ENCODE assay signal across 17 cellular contexts in the genomic region with DNA sequence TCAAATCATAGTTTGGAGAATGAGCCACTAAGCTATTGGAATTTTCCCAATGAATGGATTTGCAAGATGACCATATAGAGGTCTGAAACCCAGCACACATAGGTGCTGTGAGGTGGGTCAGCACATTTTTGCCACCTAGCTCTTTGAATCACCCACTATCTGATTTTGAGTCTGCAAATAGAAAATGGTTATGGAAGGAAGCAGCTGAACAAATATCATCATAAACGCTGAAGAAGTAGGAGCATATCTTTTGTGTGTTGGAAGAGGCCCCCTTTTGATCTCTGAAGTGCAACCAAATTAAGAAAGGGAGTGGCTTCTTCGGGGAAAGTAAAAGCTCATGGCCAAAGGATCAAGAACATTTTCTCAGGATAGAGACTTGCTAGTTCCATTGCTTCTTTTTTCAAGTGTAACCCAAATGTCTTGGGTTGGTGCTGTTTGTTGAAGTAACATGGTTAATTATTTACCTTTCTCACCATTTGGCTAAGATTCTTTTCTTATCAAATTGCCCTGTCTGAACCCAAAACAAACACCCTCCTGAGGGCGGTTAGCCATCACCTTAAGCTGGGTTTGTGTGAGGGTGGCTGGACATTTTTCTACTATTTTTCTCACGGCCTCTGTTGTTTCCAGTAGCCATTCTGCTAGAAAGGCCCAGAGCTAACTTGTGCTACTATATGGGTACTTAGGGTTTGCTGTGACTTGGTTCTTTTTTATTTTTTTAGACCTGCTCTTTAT. TPM values are rescaled to one million over a fixed set of nuclear protein-coding genes. Genes with fewer than 3 reads are reported as not detected.
"Had no signal": no experiment of that assay in that cellular context is flagged by ENCODE, and none has a peak within 500 bp of the region (broad histone marks: within the 10 kb centered on the region; RNA-seq: fewer than 3 reads in every experiment).

No MANE protein-coding gene starts in this region.

- DNase-seq: activated B cell treated with CpG ODN at 0.5 μM for 24 hours; activated CD4-positive, alpha-beta T cell treated with anti-CD3 and anti-CD28 coated beads for 48 hours; activated CD8-positive, alpha-beta memory T cell treated with anti-CD3 and anti-CD28 coated beads, Interleukin-2, amount 50 U/mL, for 48 hours; activated naive CD8-positive, alpha-beta T cell treated with anti-CD3 and anti-CD28 coated beads for 36 hours; amygdala; cerebellar nuclear complex; effector memory CD4-positive, alpha-beta T cell; foreskin melanocyte; natural killer cell; nucleus accumbens; stimulated activated CD4-positive, alpha-beta T cell treated with anti-CD3 and anti-CD28 coated beads, Interleukin-1b, Interleukin-23, amount 100 ng/mL, for 48 hours; upper lobe of right lung had no signal

- H3K4me3 ChIP-seq: thoracic aorta, upper lobe of right lung had no signal

- H3K27me3 ChIP-seq: upper lobe of right lung had no signal

- H3K36me3 Mint-ChIP-seq: activated naive CD8-positive, alpha-beta T cell treated with anti-CD3 and anti-CD28 coated beads for 36 hours; brain; natural killer cell had no signal

- H3K4me1 Mint-ChIP-seq: activated B cell treated with CpG ODN at 0.5 μM for 24 hours; activated naive CD8-positive, alpha-beta T cell treated with anti-CD3 and anti-CD28 coated beads for 36 hours; natural killer cell had no signal

- H3K27me3 Mint-ChIP-seq: activated naive CD8-positive, alpha-beta T cell treated with anti-CD3 and anti-CD28 coated beads for 36 hours had no signal

- H3K9me3 ChIP-seq: thoracic aorta, upper lobe of right lung had no signal

- ATAC-seq: natural killer cell, sciatic nerve, upper lobe of right lung had no signal

- H3K36me3 ChIP-seq: thoracic aorta, upper lobe of right lung had no signal

- H3K27ac ChIP-seq: thoracic aorta, upper lobe of right lung had no signal

- H3K9me3 Mint-ChIP-seq: activated B cell treated with CpG ODN at 0.5 μM for 24 hours; activated naive CD8-positive, alpha-beta T cell treated with anti-CD3 and anti-CD28 coated beads for 36 hours; dendritic cell treated with granulocyte-macrophage colony-stimulating factor and Interleukin-4, amounts not matched to agents 40 ng/mL and 50 ng/mL, for 4 days; natural killer cell; T-helper 2 cell treated with Interferon-gamma antibody and Interleukin-4, amounts not matched to agents 5 μg/mL and 100 μg/mL, for 36 hours had no signal

- H3K27ac Mint-ChIP-seq: activated B cell treated with CpG ODN at 0.5 μM for 24 hours; activated naive CD8-positive, alpha-beta T cell treated with anti-CD3 and anti-CD28 coated beads for 36 hours; brain; dendritic cell treated with granulocyte-macrophage colony-stimulating factor and Interleukin-4, amounts not matched to agents 40 ng/mL and 50 ng/mL, for 4 days; natural killer cell; T-helper 2 cell treated with Interferon-gamma antibody and Interleukin-4, amounts not matched to agents 5 μg/mL and 100 μg/mL, for 36 hours had no signal

- H3K4me3 Mint-ChIP-seq: activated B cell treated with CpG ODN at 0.5 μM for 24 hours; activated naive CD8-positive, alpha-beta T cell treated with anti-CD3 and anti-CD28 coated beads for 36 hours; brain; dendritic cell treated with granulocyte-macrophage colony-stimulating factor and Interleukin-4, amounts not matched to agents 40 ng/mL and 50 ng/mL, for 4 days; natural killer cell; T-helper 2 cell treated with Interferon-gamma antibody and Interleukin-4, amounts not matched to agents 5 μg/mL and 100 μg/mL, for 36 hours had no signal

- H3K4me1 ChIP-seq: upper lobe of right lung had no signal

RNA-seq across cellular contexts. Expression of gene SORBS2, which starts 18.4 kb away (rescaled TPM):
- total RNA-seq: activated B cell treated with CpG ODN at 0.5 μM for 24 hours; activated naive CD8-positive, alpha-beta T cell treated with anti-CD3 and anti-CD28 coated beads for 36 hours had no signal
